Comparison of ENCODE assay signal across 1 cellular context in the genomic region with DNA sequence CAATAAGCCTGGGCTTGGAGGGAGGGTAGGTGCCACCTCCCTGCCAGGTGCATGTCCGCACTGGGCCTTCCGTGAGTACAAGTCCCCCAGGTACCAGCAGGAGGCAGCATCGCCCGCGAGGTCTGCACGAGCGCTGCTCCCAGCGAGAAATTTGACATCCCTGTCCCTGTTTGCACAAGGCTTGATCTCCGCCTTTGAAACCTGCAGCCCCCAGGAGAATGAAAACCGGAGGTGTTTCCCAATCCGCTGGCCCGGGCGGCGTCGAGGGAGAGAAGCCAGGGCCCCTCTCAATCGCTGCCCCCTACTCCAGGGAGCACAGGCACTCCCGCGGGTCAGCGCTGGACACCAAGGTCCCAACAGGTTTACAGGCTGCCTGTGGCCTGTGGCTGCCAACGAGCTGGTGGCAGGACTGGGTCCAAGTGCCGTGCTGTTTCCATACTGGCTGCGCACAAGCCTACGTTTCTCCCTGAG.
TF ChIP-seq lines count a peak whose summit lies in the region.

No MANE protein-coding gene starts in this region.

TF ChIP-seq in GM23338, 12 proteins besides CTCF, POLR2A, EP300 and RAD21 (continued from another document):
- TF ChIP-seq ZNF462 (CRISPR knock-in tag; IDR thresholded peaks at IDR 0.05) (no peak), JUNB (IDR thresholded peaks at IDR 0.05; ENCODE audit: unreplicated experiment) (no peak), POLR2AphosphoS5 (IDR thresholded peaks at IDR 0.05; ENCODE audit: low read depth) (no peak), NANOG (IDR thresholded peaks at IDR 0.05; ENCODE audit: borderline replicate concordance) (no peak), ETS1 (IDR thresholded peaks at IDR 0.05) (no peak), STAT1 (IDR thresholded peaks at IDR 0.05; ENCODE audit: unreplicated experiment) (no peak), ZNF114 (CRISPR knock-in tag; IDR thresholded peaks at IDR 0.05) (no peak)
- TF ChIP-seq, protein P1, sequence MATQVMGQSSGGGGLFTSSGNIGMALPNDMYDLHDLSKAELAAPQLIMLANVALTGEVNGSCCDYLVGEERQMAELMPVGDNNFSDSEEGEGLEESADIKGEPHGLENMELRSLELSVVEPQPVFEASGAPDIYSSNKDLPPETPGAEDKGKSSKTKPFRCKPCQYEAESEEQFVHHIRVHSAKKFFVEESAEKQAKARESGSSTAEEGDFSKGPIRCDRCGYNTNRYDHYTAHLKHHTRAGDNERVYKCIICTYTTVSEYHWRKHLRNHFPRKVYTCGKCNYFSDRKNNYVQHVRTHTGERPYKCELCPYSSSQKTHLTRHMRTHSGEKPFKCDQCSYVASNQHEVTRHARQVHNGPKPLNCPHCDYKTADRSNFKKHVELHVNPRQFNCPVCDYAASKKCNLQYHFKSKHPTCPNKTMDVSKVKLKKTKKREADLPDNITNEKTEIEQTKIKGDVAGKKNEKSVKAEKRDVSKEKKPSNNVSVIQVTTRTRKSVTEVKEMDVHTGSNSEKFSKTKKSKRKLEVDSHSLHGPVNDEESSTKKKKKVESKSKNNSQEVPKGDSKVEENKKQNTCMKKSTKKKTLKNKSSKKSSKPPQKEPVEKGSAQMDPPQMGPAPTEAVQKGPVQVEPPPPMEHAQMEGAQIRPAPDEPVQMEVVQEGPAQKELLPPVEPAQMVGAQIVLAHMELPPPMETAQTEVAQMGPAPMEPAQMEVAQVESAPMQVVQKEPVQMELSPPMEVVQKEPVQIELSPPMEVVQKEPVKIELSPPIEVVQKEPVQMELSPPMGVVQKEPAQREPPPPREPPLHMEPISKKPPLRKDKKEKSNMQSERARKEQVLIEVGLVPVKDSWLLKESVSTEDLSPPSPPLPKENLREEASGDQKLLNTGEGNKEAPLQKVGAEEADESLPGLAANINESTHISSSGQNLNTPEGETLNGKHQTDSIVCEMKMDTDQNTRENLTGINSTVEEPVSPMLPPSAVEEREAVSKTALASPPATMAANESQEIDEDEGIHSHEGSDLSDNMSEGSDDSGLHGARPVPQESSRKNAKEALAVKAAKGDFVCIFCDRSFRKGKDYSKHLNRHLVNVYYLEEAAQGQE (IDR thresholded peaks at IDR 0.05; ENCODE audit: unreplicated experiment) = no peak
